Comparison of ENCODE assay signal across 8 cellular contexts in the genomic region with DNA sequence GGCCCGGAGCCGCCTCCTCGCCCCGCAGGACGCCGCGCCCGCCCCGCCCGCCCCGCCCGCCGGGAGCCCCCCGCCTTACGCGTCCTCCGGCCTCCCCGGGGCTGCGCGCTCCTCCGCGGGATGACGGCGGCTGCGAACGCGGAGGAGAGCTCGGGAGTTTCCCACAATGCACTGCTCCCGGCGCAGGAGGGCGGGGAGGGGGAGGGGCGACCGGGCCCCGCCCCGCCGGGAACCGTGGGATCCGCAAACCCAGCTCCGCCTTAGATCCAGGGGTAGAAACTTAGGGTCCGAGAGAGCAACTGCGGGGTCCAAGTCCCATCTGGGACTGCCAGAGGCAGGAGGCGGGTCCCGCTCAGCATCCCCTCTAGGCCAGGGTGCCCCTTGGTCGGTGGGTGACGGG. TPM values are rescaled to one million over a fixed set of nuclear protein-coding genes. Genes with fewer than 3 reads are reported as not detected.
DNase-seq lines count a peak whose midpoint lies in the region; ATAC-seq, FAIRE-seq and TF ChIP-seq lines count a peak whose summit lies in the region.

TSS of gene CEND1 (minus strand) at position 140 of the 400 bp plus-strand sequence. CDS start 1,514 bp downstream, outside the sequence.

- no peak for TF ChIP-seq RAD21 in A549 (conservative IDR thresholded peaks at IDR 0.05 in 1 of 2, IDR thresholded peaks at IDR 0.05 in 1 of 2)

- peak in 1 of 2 experiments; percentile 27; a peak in 3 of 6 replicates for ATAC-seq in A549
- no peak for ATAC-seq in HG03457 (IDR thresholded peaks at IDR 0.05; ENCODE audit: unreplicated experiment)
- no peak for ATAC-seq in GM21737 (IDR thresholded peaks at IDR 0.05; ENCODE audit: unreplicated experiment)

- peaks cover 9% of the 10 kb centered on the region for H3K36me3 Mint-ChIP-seq in stimulated activated naive CD8-positive, alpha-beta T cell treated with anti-CD3 and anti-CD28 coated beads, Interleukin-15, Interleukin-2, amounts not matched to agents 100 ng/mL and 50 ng/mL, for 24 hours (ENCODE audit: low read depth)

- H3K27me3 Mint-ChIP-seq in stimulated activated naive CD8-positive, alpha-beta T cell treated with anti-CD3 and anti-CD28 coated beads, Interleukin-15, Interleukin-2, amounts not matched to agents 100 ng/mL and 50 ng/mL, for 24 hours, result no peaks in the 10 kb centered on the region

- no peak within 1 kb of the TSS for H3K27ac Mint-ChIP-seq in stimulated activated naive CD8-positive, alpha-beta T cell treated with anti-CD3 and anti-CD28 coated beads, Interleukin-15, Interleukin-2, amounts not matched to agents 100 ng/mL and 50 ng/mL, for 24 hours

- H3K4me3 Mint-ChIP-seq in stimulated activated naive CD8-positive, alpha-beta T cell treated with anti-CD3 and anti-CD28 coated beads, Interleukin-15, Interleukin-2, amounts not matched to agents 100 ng/mL and 50 ng/mL, for 24 hours, result peak within 1 kb of the TSS; percentile 20

- no peaks in the 10 kb centered on the region for H3K9me3 Mint-ChIP-seq in stimulated activated naive CD8-positive, alpha-beta T cell treated with anti-CD3 and anti-CD28 coated beads, Interleukin-15, Interleukin-2, amounts not matched to agents 100 ng/mL and 50 ng/mL, for 24 hours

- CTCF ChIA-PET in A549 (lab: Yijun Ruan, JAX), result interaction anchor here (0.6 to 1.6 kb wide), 5 partner anchors 9 to 17 kb away, joined by 3 to 4 read pairs (median 4); no protein-coding TSS in a partner anchor

- H3K4me1 ChIP-seq in A549, result peaks cover 29% of the 10 kb centered on the region

- no peak for TF ChIP-seq EP300 in A549 (IDR thresholded peaks at IDR 0.05)

- DNase-seq in A549 (ENCODE audit: low read depth in 1 of 2, low spot score in 1 of 2) (peak; percentile 44 to 57), head of caudate nucleus (peak in 41 of 42 donors; percentile 62 to 93 (median 84)), mucosa of gallbladder (ENCODE audit: low spot score) (no peak)
- peak; percentile 28 for DNase-seq in activated CD4-positive, alpha-beta T cell treated with anti-CD3 and anti-CD28 coated beads, Interleukin-2, amount 50 U/mL, for 1 hour

- intact Hi-C loops in head of caudate nucleus (cut with DNase I), result no loop called here

- peak within 1 kb of the TSS; percentile 37 for H3K4me3 ChIP-seq in A549

- FAIRE-seq in A549 (lab: Jason Lieb, UNC), result no peak

- WGBS in A549 (ENCODE audit: missing lambda C conversion rate), result 26% methylated on average over 11 of the region's 45 CpGs

- no peaks in the 10 kb centered on the region for H3K4me1 Mint-ChIP-seq in stimulated activated naive CD8-positive, alpha-beta T cell treated with anti-CD3 and anti-CD28 coated beads, Interleukin-15, Interleukin-2, amounts not matched to agents 100 ng/mL and 50 ng/mL, for 24 hours (ENCODE audit: low read depth)

- no peak for TF ChIP-seq POLR2A in A549 (IDR thresholded peaks at IDR 0.05; ENCODE audit: low read length)
- TF ChIP-seq POLR2A in GM15510 (IDR thresholded peaks at IDR 0.05; ENCODE audit: borderline replicate concordance, extremely low read depth, insufficient read length), result peak; percentile 20

- peak within 1 kb of the TSS; percentile 77 for H3K4me2 ChIP-seq in A549

- no peaks in the 10 kb centered on the region for H3K9me3 ChIP-seq in A549

- no peak for TF ChIP-seq CTCF in A549 (IDR thresholded peaks at IDR 0.05)

- POLR2A ChIA-PET in A549 (lab: Yijun Ruan, JAX), result interaction anchor here (1.1 to 2.1 kb wide), 4 partner anchors 11 to 29 kb away, joined by 3 to 9 read pairs (median 4); partner anchors contain the start of gene RPLP2

- peak within 1 kb of the TSS in 1 of 2 experiments; percentile 72; a peak in 3 of 6 replicates for H3K27ac ChIP-seq in A549

TF ChIP-seq in A549, 52 proteins besides CTCF, POLR2A, EP300 and RAD21:
- TF ChIP-seq MAFK (IDR thresholded peaks at IDR 0.05; ENCODE audit: partially characterized antibody) (no peak), CHD4 (IDR thresholded peaks at IDR 0.05; ENCODE audit: borderline replicate concordance) (no peak), SMC3 (IDR thresholded peaks at IDR 0.05) (no peak), SREBF2 (IDR thresholded peaks at IDR 0.05) (no peak), FOXS1 (CRISPR knock-in tag; IDR thresholded peaks at IDR 0.05) (no peak), FOSL2 (IDR thresholded peaks at IDR 0.05) (no peak), FOSL2 (CRISPR knock-in tag; IDR thresholded peaks at IDR 0.05) (no peak), HMGXB4 (CRISPR knock-in tag; IDR thresholded peaks at IDR 0.05; ENCODE audit: borderline replicate concordance) (no peak), MYC (IDR thresholded peaks at IDR 0.05; ENCODE audit: borderline replicate concordance, low read length) (no peak), HEYL (CRISPR knock-in tag; IDR thresholded peaks at IDR 0.05) (no peak), JUN (IDR thresholded peaks at IDR 0.05) (no peak), ZNF302 (CRISPR knock-in tag; IDR thresholded peaks at IDR 0.05) (no peak), GATA3 (IDR thresholded peaks at IDR 0.05; ENCODE audit: borderline replicate concordance) (no peak), FOSB (CRISPR knock-in tag; IDR thresholded peaks at IDR 0.05) (no peak), CHD2 (IDR thresholded peaks at IDR 0.05; ENCODE audit: low read length, partially characterized antibody) (no peak), HOXB13 (CRISPR knock-in tag; IDR thresholded peaks at IDR 0.05; ENCODE audit: low read depth) (no peak), RARB (CRISPR knock-in tag; IDR thresholded peaks at IDR 0.05) (no peak)
- TF ChIP-seq, protein P1, sequence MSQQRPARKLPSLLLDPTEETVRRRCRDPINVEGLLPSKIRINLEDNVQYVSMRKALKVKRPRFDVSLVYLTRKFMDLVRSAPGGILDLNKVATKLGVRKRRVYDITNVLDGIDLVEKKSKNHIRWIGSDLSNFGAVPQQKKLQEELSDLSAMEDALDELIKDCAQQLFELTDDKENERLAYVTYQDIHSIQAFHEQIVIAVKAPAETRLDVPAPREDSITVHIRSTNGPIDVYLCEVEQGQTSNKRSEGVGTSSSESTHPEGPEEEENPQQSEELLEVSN (IDR thresholded peaks at IDR 0.05; ENCODE audit: borderline replicate concordance, low read depth), result no peak
- TF ChIP-seq, protein P2, sequence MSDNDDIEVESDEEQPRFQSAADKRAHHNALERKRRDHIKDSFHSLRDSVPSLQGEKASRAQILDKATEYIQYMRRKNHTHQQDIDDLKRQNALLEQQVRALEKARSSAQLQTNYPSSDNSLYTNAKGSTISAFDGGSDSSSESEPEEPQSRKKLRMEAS (IDR thresholded peaks at IDR 0.05), result no peak
- TF ChIP-seq, protein P3, sequence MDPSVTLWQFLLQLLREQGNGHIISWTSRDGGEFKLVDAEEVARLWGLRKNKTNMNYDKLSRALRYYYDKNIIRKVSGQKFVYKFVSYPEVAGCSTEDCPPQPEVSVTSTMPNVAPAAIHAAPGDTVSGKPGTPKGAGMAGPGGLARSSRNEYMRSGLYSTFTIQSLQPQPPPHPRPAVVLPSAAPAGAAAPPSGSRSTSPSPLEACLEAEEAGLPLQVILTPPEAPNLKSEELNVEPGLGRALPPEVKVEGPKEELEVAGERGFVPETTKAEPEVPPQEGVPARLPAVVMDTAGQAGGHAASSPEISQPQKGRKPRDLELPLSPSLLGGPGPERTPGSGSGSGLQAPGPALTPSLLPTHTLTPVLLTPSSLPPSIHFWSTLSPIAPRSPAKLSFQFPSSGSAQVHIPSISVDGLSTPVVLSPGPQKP (IDR thresholded peaks at IDR 0.05; ENCODE audit: low read depth, low read length), result no peak
- TF ChIP-seq, protein P4, sequence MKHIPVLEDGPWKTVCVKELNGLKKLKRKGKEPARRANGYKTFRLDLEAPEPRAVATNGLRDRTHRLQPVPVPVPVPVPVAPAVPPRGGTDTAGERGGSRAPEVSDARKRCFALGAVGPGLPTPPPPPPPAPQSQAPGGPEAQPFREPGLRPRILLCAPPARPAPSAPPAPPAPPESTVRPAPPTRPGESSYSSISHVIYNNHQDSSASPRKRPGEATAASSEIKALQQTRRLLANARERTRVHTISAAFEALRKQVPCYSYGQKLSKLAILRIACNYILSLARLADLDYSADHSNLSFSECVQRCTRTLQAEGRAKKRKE (CRISPR knock-in tag; IDR thresholded peaks at IDR 0.05; ENCODE audit: low read depth), result no peak

RNA-seq across cellular contexts. Expression of gene CEND1, which starts in this region (rescaled TPM):
- not detected in 2 replicates for polyA plus RNA-seq in A549 (2011; rRNA removed)
- polyA plus RNA-seq in A549 (2012; cell fraction: cytosol; rRNA removed), result 0.32 and 0.51 TPM in 2 replicates
- polyA plus RNA-seq in A549 (2012; cell fraction: nucleus; rRNA removed), result 0.47 and 0.59 TPM in 2 replicates
- polyA plus RNA-seq in A549 (2017; fragmentation: RNase III; extraction: RNeasy Plus Mini Kit Qiagen cat#74134 plus additional on column Dnase treatment), result 1.0 to 1.3 TPM (median 1.0 TPM) in 3 replicates
- polyA minus RNA-seq in A549 (2011; rRNA and poly(A)+ RNA removed), result 0.29 TPM in 1 of 2 replicates, not detected in the other
- total RNA-seq in mucosa of gallbladder, result 0.49 TPM
